36 cellular contexts compared by ENCODE assay signal in the genomic region with DNA sequence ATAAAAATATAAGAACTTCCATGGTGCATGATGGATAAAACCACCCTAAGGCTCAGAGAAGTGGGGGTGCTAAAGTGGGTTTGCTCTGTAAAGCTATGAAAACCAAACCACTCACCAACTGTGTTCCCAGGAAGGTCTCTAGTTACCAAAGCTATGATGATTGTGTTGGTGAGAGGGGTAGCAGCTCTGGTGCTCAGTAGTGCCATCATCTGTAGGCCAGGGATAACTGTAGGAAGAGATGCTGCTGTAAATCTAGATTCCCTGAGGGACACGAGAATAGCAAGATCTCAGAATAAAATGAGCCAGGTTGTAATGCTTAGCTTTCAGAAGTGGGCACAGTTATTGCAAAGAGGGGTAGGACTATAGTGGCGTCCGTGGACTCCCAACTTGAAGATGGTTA.
"Had no signal": no experiment of that assay in that cellular context is flagged by ENCODE, and none has a peak within 500 bp of the region (broad histone marks: within the 10 kb centered on the region; RNA-seq: fewer than 3 reads in every experiment).

No MANE protein-coding gene starts in this region.

- H3K4me1 Mint-ChIP-seq: activated CD8-positive, alpha-beta memory T cell treated with anti-CD3 and anti-CD28 coated beads, Interleukin-2, amount 10 ng/mL, durations not matched to agents 7 days and 5 days; central memory CD8-positive, alpha-beta T cell; memory B cell; naive thymus-derived CD8-positive, alpha-beta T cell; neural crest cell; stimulated activated memory B cell treated with anti-CD40 and anti-IgM and Interleukin-4, amounts not matched to agents 10 μg/mL and 1 μg/mL and 100 μg/mL, for 72 hours; stimulated activated naive CD8-positive, alpha-beta T cell treated with anti-CD3 and anti-CD28 coated beads, Interleukin-15, amount 100 ng/mL, for 72 hours had no signal

- H3K9me3 ChIP-seq: psoas muscle, sigmoid colon, thyroid gland, upper lobe of left lung, vagina had no signal

- H3K4me1 ChIP-seq: esophagus squamous epithelium, psoas muscle, sigmoid colon, thyroid gland, upper lobe of left lung, vagina had no signal

- DNase-seq: activated CD4-positive, alpha-beta T cell treated with anti-CD3 and anti-CD28 coated beads, Interleukin-2, amount 50 U/mL, for 1 hour; activated CD8-positive, alpha-beta memory T cell treated with anti-CD3 and anti-CD28 coated beads, Interleukin-2, amount 10 ng/mL, durations not matched to agents 7 days and 5 days; activated CD8-positive, alpha-beta T cell treated with anti-CD3 and anti-CD28 coated beads, Interleukin-2, amount 10 ng/mL, durations not matched to agents 7 days and 5 days; activated naive CD4-positive, alpha-beta T cell; activated T-cell treated with anti-CD3 and anti-CD28 coated beads, Interleukin-2, amount 50 U/mL, for 72 hours; dermis blood vessel endothelial cell; effector CD4-positive, alpha-beta T cell; esophagus squamous epithelium; kidney; left colon; naive thymus-derived CD8-positive, alpha-beta T cell; nucleus accumbens; psoas muscle; sigmoid colon; stimulated activated CD4-positive, alpha-beta T cell treated with anti-CD3 and anti-CD28 coated beads, Interleukin-1b, Interleukin-23, amount 100 ng/mL, for 48 hours; stimulated activated CD4-positive, alpha-beta T cell treated with anti-CD3 and anti-CD28 coated beads, Interleukin-4, amount 100 ng/mL, for 4 hours; stimulated activated CD8-positive, alpha-beta memory T cell treated with anti-CD3 and anti-CD28 coated beads, Interleukin-4, amount 100 ng/mL, for 48 hours; stimulated activated naive CD8-positive, alpha-beta T cell treated with anti-CD3 and anti-CD28 coated beads, Interleukin-15, amount 100 ng/mL, for 72 hours; substantia nigra; T-helper 2 cell; thyroid gland; upper lobe of left lung had no signal

- FAIRE-seq: bronchial epithelial cell, colon, endometrium, frontal cortex, kidney had no signal

- H3K9ac ChIP-seq: parathyroid adenoma had no signal

- H3K36me3 Mint-ChIP-seq: activated CD8-positive, alpha-beta memory T cell treated with anti-CD3 and anti-CD28 coated beads, Interleukin-2, amount 10 ng/mL, durations not matched to agents 7 days and 5 days; memory B cell; stimulated activated memory B cell treated with anti-CD40 and anti-IgM and Interleukin-4, amounts not matched to agents 10 μg/mL and 1 μg/mL and 100 μg/mL, for 72 hours had no signal

- ATAC-seq: activated CD8-positive, alpha-beta memory T cell treated with anti-CD3 and anti-CD28 coated beads, Interleukin-2, amount 10 ng/mL, durations not matched to agents 7 days and 5 days; activated CD8-positive, alpha-beta T cell treated with anti-CD3 and anti-CD28 coated beads, Interleukin-2, amount 10 ng/mL, durations not matched to agents 7 days and 5 days; activated naive CD4-positive, alpha-beta T cell treated with anti-CD3 and anti-CD28 coated beads, Interleukin-2, amount 50 U/mL, for 72 hours; activated T-cell treated with anti-CD3 and anti-CD28 coated beads, Interleukin-2, amount 50 U/mL, for 72 hours; left colon; naive thymus-derived CD8-positive, alpha-beta T cell; psoas muscle; stimulated activated memory B cell treated with anti-CD40 and anti-IgM and Interleukin-4, amounts not matched to agents 10 μg/mL and 1 μg/mL and 100 μg/mL, for 72 hours; stimulated activated naive CD8-positive, alpha-beta T cell treated with anti-CD3 and anti-CD28 coated beads, Interleukin-15, amount 100 ng/mL, for 72 hours had no signal

- H3K36me3 ChIP-seq: esophagus squamous epithelium, thyroid gland, upper lobe of left lung, vagina had no signal

- H3K4me3 ChIP-seq: esophagus squamous epithelium, hepatocyte, psoas muscle, sigmoid colon, smooth muscle cell, thyroid gland, upper lobe of left lung, vagina had no signal

- H3K4me2 ChIP-seq: hepatocyte, smooth muscle cell had no signal

- H3K27me3 ChIP-seq: esophagus squamous epithelium, hepatocyte, sigmoid colon, thyroid gland, upper lobe of left lung, vagina had no signal

- H3K27me3 Mint-ChIP-seq: activated CD8-positive, alpha-beta memory T cell treated with anti-CD3 and anti-CD28 coated beads, Interleukin-2, amount 10 ng/mL, durations not matched to agents 7 days and 5 days; central memory CD8-positive, alpha-beta T cell; memory B cell; stimulated activated memory B cell treated with anti-CD40 and anti-IgM and Interleukin-4, amounts not matched to agents 10 μg/mL and 1 μg/mL and 100 μg/mL, for 72 hours had no signal

- H2AFZ ChIP-seq: hepatocyte, parathyroid adenoma had no signal

- H3K27ac Mint-ChIP-seq: activated CD8-positive, alpha-beta memory T cell treated with anti-CD3 and anti-CD28 coated beads, Interleukin-2, amount 10 ng/mL, durations not matched to agents 7 days and 5 days; activated CD8-positive, alpha-beta T cell treated with anti-CD3 and anti-CD28 coated beads, Interleukin-2, amount 10 ng/mL, durations not matched to agents 7 days and 5 days; activated naive CD4-positive, alpha-beta T cell treated with anti-CD3 and anti-CD28 coated beads, Interleukin-2, amount 50 U/mL, for 72 hours; activated T-cell treated with anti-CD3 and anti-CD28 coated beads, Interleukin-2, amount 50 U/mL, for 72 hours; memory B cell; naive thymus-derived CD8-positive, alpha-beta T cell; stimulated activated memory B cell treated with anti-CD40 and anti-IgM and Interleukin-4, amounts not matched to agents 10 μg/mL and 1 μg/mL and 100 μg/mL, for 72 hours; stimulated activated naive CD8-positive, alpha-beta T cell treated with anti-CD3 and anti-CD28 coated beads, Interleukin-15, amount 100 ng/mL, for 72 hours had no signal

- H3K27ac ChIP-seq: epithelial cell of prostate, esophagus squamous epithelium, hepatocyte, parathyroid adenoma, psoas muscle, sigmoid colon, thyroid gland, upper lobe of left lung, vagina had no signal

- H3K4me3 Mint-ChIP-seq: activated CD8-positive, alpha-beta memory T cell treated with anti-CD3 and anti-CD28 coated beads, Interleukin-2, amount 10 ng/mL, durations not matched to agents 7 days and 5 days; activated CD8-positive, alpha-beta T cell treated with anti-CD3 and anti-CD28 coated beads, Interleukin-2, amount 10 ng/mL, durations not matched to agents 7 days and 5 days; activated T-cell treated with anti-CD3 and anti-CD28 coated beads, Interleukin-2, amount 50 U/mL, for 72 hours; central memory CD8-positive, alpha-beta T cell; memory B cell; naive thymus-derived CD8-positive, alpha-beta T cell; neural crest cell; stimulated activated memory B cell treated with anti-CD40 and anti-IgM and Interleukin-4, amounts not matched to agents 10 μg/mL and 1 μg/mL and 100 μg/mL, for 72 hours; stimulated activated naive CD8-positive, alpha-beta T cell treated with anti-CD3 and anti-CD28 coated beads, Interleukin-15, amount 100 ng/mL, for 72 hours had no signal
